ENCODE assay signal across 14 cellular contexts in the genomic region with DNA sequence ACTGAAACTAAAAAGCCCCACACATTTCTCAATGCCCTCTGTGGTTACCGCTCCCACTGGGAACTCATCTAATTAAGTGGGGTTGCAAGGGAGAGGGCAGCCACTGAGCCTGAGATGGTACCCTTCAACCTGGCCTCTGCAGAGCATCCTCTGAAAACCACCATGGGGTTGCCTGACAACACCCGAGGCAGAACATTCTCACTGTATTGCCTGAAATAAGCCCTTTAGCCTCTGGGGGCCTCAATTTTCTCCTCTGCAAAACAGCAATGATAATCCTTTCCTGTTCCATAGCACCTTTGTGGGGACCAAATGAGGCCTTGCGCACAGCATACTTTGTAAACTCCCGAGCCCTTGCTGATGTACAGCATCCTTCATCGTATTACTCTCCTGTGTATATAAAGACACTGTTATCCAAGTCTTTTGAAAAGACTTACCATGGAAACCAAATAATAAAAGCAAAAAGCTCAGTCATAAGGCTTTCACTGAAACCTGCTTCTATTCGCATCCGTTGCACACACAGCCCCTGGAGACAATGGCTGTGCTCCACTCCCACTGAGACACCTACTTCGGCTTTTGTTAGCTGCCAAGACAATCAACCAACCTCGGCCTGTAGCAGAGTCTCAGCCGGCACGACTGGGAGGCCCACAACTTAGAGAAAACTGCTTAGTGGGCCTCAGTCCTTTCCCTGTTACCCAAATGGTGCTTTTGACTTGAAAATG.
DNase-seq lines count a peak whose midpoint lies in the region; ATAC-seq and TF ChIP-seq lines count a peak whose summit lies in the region.
"Had no signal": no experiment of that assay in that cellular context is flagged by ENCODE, and none has a peak within 500 bp of the region (broad histone marks: within the 10 kb centered on the region; RNA-seq: fewer than 3 reads in every experiment).

No MANE protein-coding gene starts in this region.

- no peak overlapping the region for H3K27ac ChIP-seq in CD8-positive, alpha-beta T cell (ENCODE audit: low read depth, low read length)
- no peak overlapping the region for H3K27ac ChIP-seq in upper lobe of left lung
- H3K27ac ChIP-seq: heart left ventricle had no signal

- no peaks in the 10 kb centered on the region for H3K36me3 Mint-ChIP-seq in CD8-positive, alpha-beta T cell
- peaks cover 6% of the 10 kb centered on the region for H3K36me3 Mint-ChIP-seq in activated T-helper 1 cell treated with anti-CD3 and anti-CD28 coated beads, Interleukin-12 subunit alpha, Interleukin-12 subunit beta, Interleukin-2, Interleukin-4 antibody, amounts not matched to agents 30 ng/mL and 10 ng/mL and 1 ng/mL, durations not matched to agents 14 hours and 24 hours and 36 hours (ENCODE audit: low read depth)
- no peaks in the 10 kb centered on the region for H3K36me3 Mint-ChIP-seq in naive thymus-derived CD8-positive, alpha-beta T cell

- H3K9me3 Mint-ChIP-seq in CD8-positive, alpha-beta T cell = peaks cover 5% of the 10 kb centered on the region
- peaks cover 9% of the 10 kb centered on the region for H3K9me3 Mint-ChIP-seq in activated T-helper 1 cell treated with anti-CD3 and anti-CD28 coated beads, Interleukin-12 subunit alpha, Interleukin-12 subunit beta, Interleukin-2, Interleukin-4 antibody, amounts not matched to agents 30 ng/mL and 10 ng/mL and 1 ng/mL, durations not matched to agents 14 hours and 24 hours and 36 hours
- H3K9me3 Mint-ChIP-seq in naive thymus-derived CD8-positive, alpha-beta T cell = peaks cover 0 to 8% (median 0%) of the 10 kb centered on the region in 9 donors
- H3K9me3 Mint-ChIP-seq: activated naive CD4-positive, alpha-beta T cell treated with anti-CD3 and anti-CD28 coated beads, Interleukin-2, amount 50 U/mL, for 24 hours had no signal

- CTCF ChIA-PET in CD8-positive, alpha-beta T cell (lab: Charles Lee) = interaction anchor here (1.2 to 1.7 kb wide), 3 partner anchors 278 to 321 kb away, joined by 3 to 5 read pairs (median 4); no protein-coding TSS in a partner anchor

- no peak for TF ChIP-seq POLR2A in upper lobe of left lung (IDR thresholded peaks at IDR 0.05)

- 96% methylated on average over 11 of the region's 11 CpGs for WGBS in upper lobe of left lung, 2 donors

- peak overlapping the region; percentile 57 for H3K4me3 Mint-ChIP-seq in CD8-positive, alpha-beta T cell
- H3K4me3 Mint-ChIP-seq in activated T-helper 1 cell treated with anti-CD3 and anti-CD28 coated beads, Interleukin-12 subunit alpha, Interleukin-12 subunit beta, Interleukin-2, Interleukin-4 antibody, amounts not matched to agents 30 ng/mL and 10 ng/mL and 1 ng/mL, durations not matched to agents 14 hours and 24 hours and 36 hours = no peak overlapping the region
- H3K4me3 Mint-ChIP-seq in naive thymus-derived CD8-positive, alpha-beta T cell = peak overlapping the region; percentile 31 to 65 (median 58)

- no peak for TF ChIP-seq EP300 in upper lobe of left lung (IDR thresholded peaks at IDR 0.05)

- ATAC-seq in CD8-positive, alpha-beta T cell = no peak
- ATAC-seq in naive thymus-derived CD8-positive, alpha-beta T cell = no peak
- ATAC-seq in omental fat pad (ENCODE audit: low FRiP score) (no peak), upper lobe of left lung (ENCODE audit: low FRiP score in 2 of 2) (no peak)
- ATAC-seq: esophagus mucosa, heart left ventricle had no signal

- POLR2A ChIA-PET in CD8-positive, alpha-beta T cell (lab: Charles Lee) = interaction anchor here (0.9 to 1.4 kb wide), 2 partner anchors 69 to 104 kb away, joined by 3 read pairs; no protein-coding TSS in a partner anchor
- POLR2A ChIA-PET in naive thymus-derived CD8-positive, alpha-beta T cell (lab: Charles Lee) = no interaction called here

- H3K27ac Mint-ChIP-seq in CD8-positive, alpha-beta T cell = peak overlapping the region; percentile 87
- peak overlapping the region; percentile 31 for H3K27ac Mint-ChIP-seq in activated T-helper 1 cell treated with anti-CD3 and anti-CD28 coated beads, Interleukin-12 subunit alpha, Interleukin-12 subunit beta, Interleukin-2, Interleukin-4 antibody, amounts not matched to agents 30 ng/mL and 10 ng/mL and 1 ng/mL, durations not matched to agents 14 hours and 24 hours and 36 hours
- H3K27ac Mint-ChIP-seq in naive thymus-derived CD8-positive, alpha-beta T cell = peak overlapping the region; percentile 41 to 98 (median 89)
- H3K27ac Mint-ChIP-seq: activated naive CD4-positive, alpha-beta T cell treated with anti-CD3 and anti-CD28 coated beads, Interleukin-2, amount 50 U/mL, for 24 hours had no signal

- H3K4me3 ChIP-seq in CD8-positive, alpha-beta T cell (ENCODE audit: low read depth, low read length) = no peak overlapping the region
- no peak overlapping the region for H3K4me3 ChIP-seq in Jurkat, Clone E6-1 (ENCODE audit: low read length)
- H3K4me3 ChIP-seq in upper lobe of left lung = no peak overlapping the region
- H3K4me3 ChIP-seq: heart left ventricle, Peyer's patch had no signal

- no peaks in the 10 kb centered on the region for H3K9me3 ChIP-seq in CD8-positive, alpha-beta T cell (ENCODE audit: low read length)
- no peaks in the 10 kb centered on the region for H3K9me3 ChIP-seq in upper lobe of left lung
- H3K9me3 ChIP-seq: heart left ventricle, Peyer's patch had no signal

- peaks cover 62% of the 10 kb centered on the region for H3K4me1 Mint-ChIP-seq in CD8-positive, alpha-beta T cell (ENCODE audit: low read depth)
- H3K4me1 Mint-ChIP-seq in activated T-helper 1 cell treated with anti-CD3 and anti-CD28 coated beads, Interleukin-12 subunit alpha, Interleukin-12 subunit beta, Interleukin-2, Interleukin-4 antibody, amounts not matched to agents 30 ng/mL and 10 ng/mL and 1 ng/mL, durations not matched to agents 14 hours and 24 hours and 36 hours (ENCODE audit: low read depth) = peaks cover 49% of the 10 kb centered on the region
- peaks cover 32 to 66% (median 48%) of the 10 kb centered on the region in 4 donors for H3K4me1 Mint-ChIP-seq in naive thymus-derived CD8-positive, alpha-beta T cell

- no peaks in the 10 kb centered on the region for H3K36me3 ChIP-seq in CD8-positive, alpha-beta T cell (ENCODE audit: insufficient read depth, low read length)
- no peaks in the 10 kb centered on the region for H3K36me3 ChIP-seq in upper lobe of left lung
- H3K36me3 ChIP-seq: heart left ventricle, Peyer's patch had no signal

- intact Hi-C loops in CD8-positive, alpha-beta T cell (cut with DNase I, micrococcal nuclease) = no loop called here
- intact Hi-C loops in activated T-helper 1 cell treated with anti-CD3 and anti-CD28 coated beads, Interleukin-12 subunit alpha, Interleukin-12 subunit beta, Interleukin-2, Interleukin-4 antibody, amounts not matched to agents 30 ng/mL and 10 ng/mL and 1 ng/mL, durations not matched to agents 14 hours and 24 hours and 36 hours (cut with micrococcal nuclease) = no loop called here

- no peak for DNase-seq in CD8-positive, alpha-beta T cell
- peak; percentile 26 for DNase-seq in Jurkat, Clone E6-1 (ENCODE audit: low read depth, low spot score)
- DNase-seq in activated T-helper 1 cell treated with anti-CD3 and anti-CD28 coated beads, Interleukin-12 subunit alpha, Interleukin-12 subunit beta, Interleukin-2, Interleukin-4 antibody, amounts not matched to agents 30 ng/mL and 10 ng/mL and 1 ng/mL, durations not matched to agents 14 hours and 24 hours and 36 hours (ENCODE audit: low spot score) = no peak
- peak in 2 of 10 donors; percentile 17 to 22 for DNase-seq in naive thymus-derived CD8-positive, alpha-beta T cell
- no peak for DNase-seq in omental fat pad (ENCODE audit: low spot score)
- no peak for DNase-seq in upper lobe of left lung
- DNase-seq in HT-29 (ENCODE audit: low spot score) = no peak
- DNase-seq: GF-D8, heart left ventricle, NCI-H1048, NCI-H446 treated with DMSO at 0.1 percent for 48 hours, Peyer's patch had no signal

- H3K4me1 ChIP-seq in CD8-positive, alpha-beta T cell (ENCODE audit: insufficient read depth, low read length) = peaks cover 29% of the 10 kb centered on the region
- peaks cover 0 to 5% (median 0%) of the 10 kb centered on the region in 4 donors for H3K4me1 ChIP-seq in upper lobe of left lung
- H3K4me1 ChIP-seq: Peyer's patch had no signal

- no peaks in the 10 kb centered on the region for H3K27me3 Mint-ChIP-seq in CD8-positive, alpha-beta T cell (ENCODE audit: low read depth)
- no peaks in the 10 kb centered on the region for H3K27me3 Mint-ChIP-seq in activated T-helper 1 cell treated with anti-CD3 and anti-CD28 coated beads, Interleukin-12 subunit alpha, Interleukin-12 subunit beta, Interleukin-2, Interleukin-4 antibody, amounts not matched to agents 30 ng/mL and 10 ng/mL and 1 ng/mL, durations not matched to agents 14 hours and 24 hours and 36 hours (ENCODE audit: insufficient read depth)
- no peaks in the 10 kb centered on the region for H3K27me3 Mint-ChIP-seq in naive thymus-derived CD8-positive, alpha-beta T cell
- H3K27me3 Mint-ChIP-seq: activated naive CD4-positive, alpha-beta T cell treated with anti-CD3 and anti-CD28 coated beads, Interleukin-2, amount 50 U/mL, for 24 hours had no signal

- H3K27me3 ChIP-seq in CD8-positive, alpha-beta T cell (ENCODE audit: insufficient read depth, low read length) = no peaks in the 10 kb centered on the region
- H3K27me3 ChIP-seq in upper lobe of left lung = no peaks in the 10 kb centered on the region
- H3K27me3 ChIP-seq: heart left ventricle, Peyer's patch had no signal

- no peak for TF ChIP-seq CTCF in CD8-positive, alpha-beta T cell (IDR thresholded peaks at IDR 0.05)
- TF ChIP-seq CTCF in omental fat pad (IDR thresholded peaks at IDR 0.05) (no peak), upper lobe of left lung (IDR thresholded peaks at IDR 0.05) (no peak)

Comparison
In these comparisons a context has a peak if more than half of its experiments do, and no peak if none do; other contexts are left out.
1. H3K27ac Mint-ChIP-seq: peak in every context shown above with its lines; median percentile 89 in naive thymus-derived CD8-positive, alpha-beta T cell; 87 in CD8-positive, alpha-beta T cell; 31 in activated T-helper 1 cell treated with anti-CD3 and anti-CD28 coated beads, Interleukin-12 subunit alpha, Interleukin-12 subunit beta, Interleukin-2, Interleukin-4 antibody, amounts not matched to agents 30 ng/mL and 10 ng/mL and 1 ng/mL, durations not matched to agents 14 hours and 24 hours and 36 hours.